8 cellular contexts compared by ENCODE assay signal in genomic region chr9:69412741-69413150, GRCh38.
DNase-seq lines count a peak whose midpoint lies in the region; ATAC-seq and TF ChIP-seq lines count a peak whose summit lies in the region.

No MANE protein-coding gene starts in this region.

- H3K9me3 Mint-ChIP-seq in HFFc6: no peaks in the 10 kb centered on the region
- H3K9me3 Mint-ChIP-seq in stimulated activated effector memory CD8-positive, alpha-beta T cell treated with anti-CD3 and anti-CD28 coated beads, Interleukin-12 subunit alpha, Interleukin-12 subunit beta, amount 100 ng/mL, for 72 hours: no peaks in the 10 kb centered on the region

- DNase-seq in Ammon's horn (ENCODE audit: low spot score) (peak; percentile 71), HFFc6 (peak; percentile 59), astrocyte of the spinal cord (ENCODE audit: low read depth, low spot score) (peak; percentile 74), iPS-NIHi11 (ENCODE audit: low spot score) (peak; percentile 87), NCI-H446 treated with DMSO at 0.1 percent for 48 hours (lab: John Stamatoyannopoulos, UW) (no peak)
- DNase-seq in stimulated activated effector memory CD8-positive, alpha-beta T cell treated with anti-CD3 and anti-CD28 coated beads, Interleukin-12 subunit alpha, Interleukin-12 subunit beta, amount 100 ng/mL, for 72 hours (ENCODE audit: low spot score in 2 of 2): no peak

- no peaks in the 10 kb centered on the region for H3K36me3 Mint-ChIP-seq in HFFc6 (ENCODE audit: low read depth)
- H3K36me3 Mint-ChIP-seq in stimulated activated effector memory CD8-positive, alpha-beta T cell treated with anti-CD3 and anti-CD28 coated beads, Interleukin-12 subunit alpha, Interleukin-12 subunit beta, amount 100 ng/mL, for 72 hours: no peaks in the 10 kb centered on the region

- no peak overlapping the region for H3K27ac Mint-ChIP-seq in HFFc6
- H3K27ac Mint-ChIP-seq in stimulated activated effector memory CD8-positive, alpha-beta T cell treated with anti-CD3 and anti-CD28 coated beads, Interleukin-12 subunit alpha, Interleukin-12 subunit beta, amount 100 ng/mL, for 72 hours: no peak overlapping the region

- H3K27me3 Mint-ChIP-seq in HFFc6 (ENCODE audit: insufficient read depth): peaks cover 18% of the 10 kb centered on the region

- peak; percentile 19 for ATAC-seq in stimulated activated effector memory CD8-positive, alpha-beta T cell treated with anti-CD3 and anti-CD28 coated beads, Interleukin-12 subunit alpha, Interleukin-12 subunit beta, amount 100 ng/mL, for 72 hours
- no peak for ATAC-seq in HG02763 (IDR thresholded peaks at IDR 0.05; ENCODE audit: unreplicated experiment)
- no peak for ATAC-seq in HG02623 (IDR thresholded peaks at IDR 0.05; ENCODE audit: unreplicated experiment)

- H3K4me3 Mint-ChIP-seq in HFFc6: peak overlapping the region; percentile 58
- H3K4me3 Mint-ChIP-seq in stimulated activated effector memory CD8-positive, alpha-beta T cell treated with anti-CD3 and anti-CD28 coated beads, Interleukin-12 subunit alpha, Interleukin-12 subunit beta, amount 100 ng/mL, for 72 hours: no peak overlapping the region

- peak; percentile 82 for TF ChIP-seq CTCF in HFFc6 (IDR thresholded peaks at IDR 0.05)
- peak; percentile 85 for TF ChIP-seq CTCF in astrocyte of the spinal cord (IDR thresholded peaks at IDR 0.05; ENCODE audit: low read depth, low read length)

- in situ Hi-C loops in astrocyte of the spinal cord (cut with HindIII; ENCODE audit: low sequenced_read_pairs): no loop called here

- H3K4me3 ChIP-seq in astrocyte of the spinal cord (ENCODE audit: low read depth, low read length): no peak overlapping the region

- no peaks in the 10 kb centered on the region for H3K4me1 Mint-ChIP-seq in HFFc6 (ENCODE audit: low read depth)
- H3K4me1 Mint-ChIP-seq in stimulated activated effector memory CD8-positive, alpha-beta T cell treated with anti-CD3 and anti-CD28 coated beads, Interleukin-12 subunit alpha, Interleukin-12 subunit beta, amount 100 ng/mL, for 72 hours: no peaks in the 10 kb centered on the region

Comparison
In these comparisons a context has a peak if more than half of its experiments do, and no peak if none do; other contexts are left out.
1. DNase-seq: peak in Ammon's horn (single experiment), HFFc6 (single experiment), astrocyte of the spinal cord (single experiment) and iPS-NIHi11 (single experiment); none in stimulated activated effector memory CD8-positive, alpha-beta T cell treated with anti-CD3 and anti-CD28 coated beads, Interleukin-12 subunit alpha, Interleukin-12 subunit beta, amount 100 ng/mL, for 72 hours (0 of 2) and NCI-H446 treated with DMSO at 0.1 percent for 48 hours (single experiment).